Comparison of ENCODE assay signal across 10 cellular contexts in genomic region chr22:46936378-46936916, GRCh38.
DNase-seq lines count a peak whose midpoint lies in the region.
"Had no signal": no experiment of that assay in that cellular context is flagged by ENCODE, and none has a peak within 500 bp of the region (broad histone marks: within the 10 kb centered on the region; RNA-seq: fewer than 3 reads in every experiment).

No MANE protein-coding gene starts in this region.

- DNase-seq in GM04503 (ENCODE audit: low read depth) (peak; percentile 20), NCI-H69 (lab: John Stamatoyannopoulos, UW) (peak; percentile 84), glomerular visceral epithelial cell (ENCODE audit: extremely low spot score) (peak; percentile 85), retina (peak; percentile 77), NCI-H187 treated with DMSO at 0.1 percent for 48 hours (lab: John Stamatoyannopoulos, UW) (no peak), SKM-1 (lab: John Stamatoyannopoulos, UW; ENCODE audit: unreplicated experiment) (no peak)
- DNase-seq in stimulated activated CD4-positive, alpha-beta T cell treated with anti-CD3 and anti-CD28 coated beads, Interleukin-4, amount 100 ng/mL, for 1 hour = no peak
- DNase-seq: activated naive CD4-positive, alpha-beta T cell treated with anti-CD3 and anti-CD28 coated beads for 36 hours; DMS79; stomach had no signal

Comparison
In these comparisons a context has a peak if more than half of its experiments do, and no peak if none do; other contexts are left out.
1. DNase-seq: peak in GM04503 (single experiment), NCI-H69 (single experiment), glomerular visceral epithelial cell (single experiment) and retina (single experiment); none in NCI-H187 treated with DMSO at 0.1 percent for 48 hours (single experiment), SKM-1 (single experiment) and stimulated activated CD4-positive, alpha-beta T cell treated with anti-CD3 and anti-CD28 coated beads, Interleukin-4, amount 100 ng/mL, for 1 hour (single experiment).